In the genomic region with DNA sequence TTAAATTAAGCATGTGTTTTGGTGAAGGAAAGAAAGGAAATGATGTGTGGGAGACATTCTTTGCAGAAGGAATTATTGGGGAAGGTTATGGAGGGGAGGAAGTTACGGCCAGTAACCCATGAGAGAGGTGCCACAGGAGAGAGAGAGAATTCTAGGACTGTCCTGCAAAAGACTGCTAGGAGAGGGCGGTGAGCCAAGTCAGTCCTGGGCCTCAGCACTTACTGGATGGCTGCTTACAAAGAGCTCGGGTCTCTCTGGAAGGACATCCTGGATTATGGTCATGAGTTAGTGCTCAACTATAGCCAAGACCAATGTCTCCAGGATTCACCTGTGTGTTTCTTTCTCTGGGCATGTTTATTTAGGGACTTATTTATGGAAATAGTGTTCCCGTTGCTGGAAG, we compare ENCODE assay signal across 1 cellular context.
TF ChIP-seq lines count a peak whose summit lies in the region.

No MANE protein-coding gene starts in this region.

TF ChIP-seq in IMR-90, 13 proteins besides CTCF, POLR2A, EP300 and RAD21 (continued from another document):
- TF ChIP-seq SMC3 (IDR thresholded peaks at IDR 0.05; ENCODE audit: low read depth, low read length) (no peak), BHLHE40 (IDR thresholded peaks at IDR 0.05; ENCODE audit: low read depth, low read length) (no peak), FOS (IDR thresholded peaks at IDR 0.05; ENCODE audit: low read depth, low read length) (no peak), CHD1 (IDR thresholded peaks at IDR 0.05; ENCODE audit: low read depth, low read length) (no peak), NFE2L2 (IDR thresholded peaks at IDR 0.05; ENCODE audit: low read depth, low read length) (no peak), RFX5 (IDR thresholded peaks at IDR 0.05; ENCODE audit: low read depth, low read length) (no peak), ELK1 (IDR thresholded peaks at IDR 0.05; ENCODE audit: borderline replicate concordance, low read depth, low read length) (no peak), MXI1 (IDR thresholded peaks at IDR 0.05; ENCODE audit: borderline replicate concordance, low read depth, low read length) (no peak), RCOR1 (IDR thresholded peaks at IDR 0.05; ENCODE audit: insufficient replicate concordance, low read length) (no peak)
- TF ChIP-seq, protein P1, sequence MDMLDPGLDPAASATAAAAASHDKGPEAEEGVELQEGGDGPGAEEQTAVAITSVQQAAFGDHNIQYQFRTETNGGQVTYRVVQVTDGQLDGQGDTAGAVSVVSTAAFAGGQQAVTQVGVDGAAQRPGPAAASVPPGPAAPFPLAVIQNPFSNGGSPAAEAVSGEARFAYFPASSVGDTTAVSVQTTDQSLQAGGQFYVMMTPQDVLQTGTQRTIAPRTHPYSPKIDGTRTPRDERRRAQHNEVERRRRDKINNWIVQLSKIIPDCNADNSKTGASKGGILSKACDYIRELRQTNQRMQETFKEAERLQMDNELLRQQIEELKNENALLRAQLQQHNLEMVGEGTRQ (IDR thresholded peaks at IDR 0.05; ENCODE audit: low read depth, low read length) = no peak
